1 cellular context compared by ENCODE assay signal in genomic region chr17:66567234-66568170, GRCh38.
TF ChIP-seq lines count a peak whose summit lies in the region.

No MANE protein-coding gene starts in this region.

TF ChIP-seq in HepG2, 621 proteins besides CTCF, POLR2A, EP300 and RAD21 (continued from another document and continues in another):
- TF ChIP-seq NFAT5 (CRISPR knock-in tag; IDR thresholded peaks at IDR 0.05) (0 out of 2 replicates have a peak, but pooled peaks have one; percentile 64), BRD4 (CRISPR knock-in tag; IDR thresholded peaks at IDR 0.05) (0 out of 2 replicates have a peak, but pooled peaks have one; percentile 46), ZNF710 (CRISPR knock-in tag; IDR thresholded peaks at IDR 0.05; ENCODE audit: borderline replicate concordance) (no peak), ZNF574 (CRISPR knock-in tag; IDR thresholded peaks at IDR 0.05) (peak; percentile 57; the same call in 1 of the 2 replicates), RFXAP (CRISPR knock-in tag; IDR thresholded peaks at IDR 0.05; ENCODE audit: borderline replicate concordance) (0 out of 2 replicates have a peak, but pooled peaks have one; percentile 33), HDAC1 (CRISPR knock-in tag; IDR thresholded peaks at IDR 0.05) (no peak; the same call in 1 of the 2 replicates), HOXA5 (CRISPR knock-in tag; IDR thresholded peaks at IDR 0.05) (peak; percentile 78; the same call in 1 of the 2 replicates), RCOR2 (CRISPR knock-in tag; IDR thresholded peaks at IDR 0.05) (0 out of 2 replicates have a peak, but pooled peaks have one; percentile 36), SAP130 (CRISPR knock-in tag; IDR thresholded peaks at IDR 0.05; ENCODE audit: low read depth) (peak; percentile 34), ONECUT2 (CRISPR knock-in tag; IDR thresholded peaks at IDR 0.05) (0 out of 2 replicates have a peak, but pooled peaks have one; percentile 17), ZNF687 (CRISPR knock-in tag; IDR thresholded peaks at IDR 0.05) (peak; percentile 93), ZBTB3 (CRISPR knock-in tag; IDR thresholded peaks at IDR 0.05; ENCODE audit: borderline replicate concordance, low read depth) (no peak), REPIN1 (CRISPR knock-in tag; IDR thresholded peaks at IDR 0.05; ENCODE audit: borderline replicate concordance, low read depth) (peak; percentile 44; the same call in 1 of the 2 replicates), KIAA2018 (CRISPR knock-in tag; IDR thresholded peaks at IDR 0.05; ENCODE audit: borderline replicate concordance) (no peak), ZNF589 (CRISPR knock-in tag; conservative IDR thresholded peaks at IDR 0.05) (no peak), ARID5B (CRISPR knock-in tag; IDR thresholded peaks at IDR 0.05) (peak; percentile 60), NCOA1 (CRISPR knock-in tag; IDR thresholded peaks at IDR 0.05) (peak; percentile 68; the same call in 1 of the 2 replicates), ZSCAN25 (CRISPR knock-in tag; IDR thresholded peaks at IDR 0.05) (peak; percentile 53; the same call in 1 of the 2 replicates), KDM5B (CRISPR knock-in tag; IDR thresholded peaks at IDR 0.05; ENCODE audit: borderline replicate concordance) (peak; percentile 56; the same call in 1 of the 2 replicates), ZNF350 (CRISPR knock-in tag; IDR thresholded peaks at IDR 0.05; ENCODE audit: borderline replicate concordance, low read depth) (0 out of 2 replicates have a peak, but pooled peaks have one; percentile 55), ZNF562 (CRISPR knock-in tag; IDR thresholded peaks at IDR 0.05; ENCODE audit: borderline replicate concordance) (no peak)
